8 cellular contexts compared by ENCODE assay signal in the genomic region with DNA sequence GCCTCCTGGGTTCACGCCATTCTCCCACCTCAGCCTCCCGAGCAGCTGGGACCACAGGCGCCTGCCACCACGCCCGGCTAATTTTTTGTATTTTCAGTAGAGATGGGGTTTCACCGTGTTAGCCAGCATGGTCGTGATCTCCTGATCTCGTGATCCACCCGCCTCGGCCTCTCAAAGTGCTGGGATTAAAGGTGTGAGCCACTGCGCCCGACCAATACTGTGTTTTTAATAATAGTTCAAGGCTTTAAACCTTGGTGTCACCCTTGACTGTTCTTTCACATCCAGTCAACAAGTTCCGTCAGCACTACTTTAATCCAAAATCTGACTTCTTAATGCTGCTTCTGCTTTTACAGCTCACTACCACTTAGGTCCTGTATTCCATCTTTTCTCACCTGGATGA. TPM values are rescaled to one million over a fixed set of nuclear protein-coding genes. Genes with fewer than 3 reads are reported as not detected.
DNase-seq lines count a peak whose midpoint lies in the region; ATAC-seq, FAIRE-seq and TF ChIP-seq lines count a peak whose summit lies in the region.
"Not testable (repeated sequence)": the region's sequence is repeated elsewhere in the genome, so short reads cannot be mapped to it uniquely, and the experiment has no call there.

No MANE protein-coding gene starts in this region.

- H3K27ac Mint-ChIP-seq in CD8-positive, alpha-beta T cell = peak overlapping the region; percentile 87
- peak overlapping the region; percentile 14 to 88 (median 34) for H3K27ac Mint-ChIP-seq in IgD-negative memory B cell
- H3K27ac Mint-ChIP-seq in activated B cell treated with CpG ODN at 0.5 μM for 24 hours = peak overlapping the region; percentile 64
- peak overlapping the region; percentile 81 for H3K27ac Mint-ChIP-seq in activated naive CD8-positive, alpha-beta T cell
- peak overlapping the region; percentile 69 for H3K27ac Mint-ChIP-seq in memory B cell
- H3K27ac Mint-ChIP-seq in stimulated activated effector memory CD8-positive, alpha-beta T cell treated with anti-CD3 and anti-CD28 coated beads, Interleukin-12 subunit alpha, Interleukin-12 subunit beta, amount 100 ng/mL, for 72 hours = peak overlapping the region; percentile 63

- CTCF ChIA-PET in CD8-positive, alpha-beta T cell (lab: Charles Lee) = interaction anchor here (3.0 kb wide), 1 partner anchor 25 kb away, joined by 9 read pairs; no protein-coding TSS in a partner anchor
- CTCF ChIA-PET in activated B cell treated with CpG ODN at 0.5 μM for 24 hours (lab: Charles Lee) = interaction anchor here (0.9 to 2.9 kb wide), 3 partner anchors 10 to 48 kb away, joined by 4 to 14 read pairs (median 4); no protein-coding TSS in a partner anchor

- peaks cover 87% of the 10 kb centered on the region for H3K4me1 Mint-ChIP-seq in CD8-positive, alpha-beta T cell (ENCODE audit: low read depth)
- H3K4me1 Mint-ChIP-seq in IgD-negative memory B cell (peaks cover 44 to 57% (median 51%) of the 10 kb centered on the region in 3 donors), activated B cell treated with CpG ODN at 0.5 μM for 24 hours (peaks cover 78% of the 10 kb centered on the region), memory B cell (peaks cover 26% of the 10 kb centered on the region)
- peaks cover 85% of the 10 kb centered on the region for H3K4me1 Mint-ChIP-seq in activated naive CD8-positive, alpha-beta T cell (ENCODE audit: low read depth)
- H3K4me1 Mint-ChIP-seq in stimulated activated effector memory CD8-positive, alpha-beta T cell treated with anti-CD3 and anti-CD28 coated beads, Interleukin-12 subunit alpha, Interleukin-12 subunit beta, amount 100 ng/mL, for 72 hours = peaks cover 76% of the 10 kb centered on the region

- peak overlapping the region; percentile 18 for H3K4me3 Mint-ChIP-seq in CD8-positive, alpha-beta T cell
- peak overlapping the region in 3 of 4 donors; percentile 58 to 91 (median 70) for H3K4me3 Mint-ChIP-seq in IgD-negative memory B cell
- H3K4me3 Mint-ChIP-seq in activated B cell treated with CpG ODN at 0.5 μM for 24 hours = peak overlapping the region; percentile 72
- not testable (repeated sequence) for H3K4me3 Mint-ChIP-seq in activated naive CD8-positive, alpha-beta T cell
- peak overlapping the region; percentile 35 for H3K4me3 Mint-ChIP-seq in memory B cell
- H3K4me3 Mint-ChIP-seq in stimulated activated effector memory CD8-positive, alpha-beta T cell treated with anti-CD3 and anti-CD28 coated beads, Interleukin-12 subunit alpha, Interleukin-12 subunit beta, amount 100 ng/mL, for 72 hours = peak overlapping the region; percentile 42

- H3K27me3 ChIP-seq in CD8-positive, alpha-beta T cell (ENCODE audit: insufficient read depth, low read length) = not testable (repeated sequence)

- not testable (repeated sequence) for H3K27me3 Mint-ChIP-seq in CD8-positive, alpha-beta T cell (ENCODE audit: low read depth); IgD-negative memory B cell; activated B cell treated with CpG ODN at 0.5 μM for 24 hours; activated naive CD8-positive, alpha-beta T cell; memory B cell

- H3K27ac ChIP-seq in CD8-positive, alpha-beta T cell (ENCODE audit: low read depth, low read length) = not testable (repeated sequence)

- ATAC-seq in CD8-positive, alpha-beta T cell; stimulated activated effector memory CD8-positive, alpha-beta T cell treated with anti-CD3 and anti-CD28 coated beads, Interleukin-12 subunit alpha, Interleukin-12 subunit beta, amount 100 ng/mL, for 72 hours: not testable (repeated sequence)
- ATAC-seq in GM21381 (IDR thresholded peaks at IDR 0.05; ENCODE audit: unreplicated experiment) (peak; percentile 45), activated B cell treated with CpG ODN at 0.5 μM for 24 hours (ENCODE audit: low read depth) (peak; percentile 82), memory B cell (ENCODE audit: low read depth) (peak; percentile 82)

- peaks cover 90% of the 10 kb centered on the region for H3K4me1 ChIP-seq in CD8-positive, alpha-beta T cell (ENCODE audit: insufficient read depth, low read length)

- H3K36me3 ChIP-seq in CD8-positive, alpha-beta T cell (ENCODE audit: insufficient read depth, low read length) = not testable (repeated sequence)

- POLR2A ChIA-PET in CD8-positive, alpha-beta T cell (lab: Charles Lee) = interaction anchor here (2.0 kb wide), 1 partner anchor 16 kb away, joined by 5 read pairs; no protein-coding TSS in a partner anchor
- POLR2A ChIA-PET in activated B cell treated with CpG ODN at 0.5 μM for 24 hours (lab: Charles Lee) = interaction anchor here (0.6 to 3.1 kb wide), 4 partner anchors 20 to 109 kb away, joined by 3 to 22 read pairs (median 4); partner anchors contain the start of gene NFATC3

- not testable (repeated sequence) for H3K9me3 Mint-ChIP-seq in CD8-positive, alpha-beta T cell; IgD-negative memory B cell; activated B cell treated with CpG ODN at 0.5 μM for 24 hours; activated naive CD8-positive, alpha-beta T cell (ENCODE audit: low read depth); memory B cell; stimulated activated effector memory CD8-positive, alpha-beta T cell treated with anti-CD3 and anti-CD28 coated beads, Interleukin-12 subunit alpha, Interleukin-12 subunit beta, amount 100 ng/mL, for 72 hours

- TF ChIP-seq CTCF in CD8-positive, alpha-beta T cell (IDR thresholded peaks at IDR 0.05); activated B cell treated with CpG ODN at 0.5 μM for 24 hours (IDR thresholded peaks at IDR 0.05): not testable (repeated sequence)

- not testable (repeated sequence) for H3K4me3 ChIP-seq in CD8-positive, alpha-beta T cell (ENCODE audit: low read depth, low read length)

- not testable (repeated sequence) for H3K9me3 ChIP-seq in CD8-positive, alpha-beta T cell (ENCODE audit: low read length)

- TF ChIP-seq POLR2A in GM12892 (IDR thresholded peaks at IDR 0.05; ENCODE audit: low read depth, low read length) = not testable (repeated sequence)

- peaks cover 25% of the 10 kb centered on the region for H3K36me3 Mint-ChIP-seq in CD8-positive, alpha-beta T cell
- not testable (repeated sequence) for H3K36me3 Mint-ChIP-seq in IgD-negative memory B cell; activated naive CD8-positive, alpha-beta T cell
- peaks cover 13% of the 10 kb centered on the region for H3K36me3 Mint-ChIP-seq in activated B cell treated with CpG ODN at 0.5 μM for 24 hours (ENCODE audit: low read depth)
- peaks cover 11% of the 10 kb centered on the region for H3K36me3 Mint-ChIP-seq in memory B cell
- peaks cover 53% of the 10 kb centered on the region for H3K36me3 Mint-ChIP-seq in stimulated activated effector memory CD8-positive, alpha-beta T cell treated with anti-CD3 and anti-CD28 coated beads, Interleukin-12 subunit alpha, Interleukin-12 subunit beta, amount 100 ng/mL, for 72 hours

- intact Hi-C loops in CD8-positive, alpha-beta T cell (cut with DNase I, micrococcal nuclease) = loop anchor here in 1 of 2 experiments (5.0 kb wide), 1 partner anchor 47 kb away; no protein-coding TSS in a partner anchor
- intact Hi-C loops in activated B cell treated with CpG ODN at 0.5 μM for 24 hours (cut with micrococcal nuclease) = not testable (repeated sequence)

- peak in 1 of 7 experiments; percentile 20 for DNase-seq in CD8-positive, alpha-beta T cell
- not testable (repeated sequence) for DNase-seq in GM12892 (ENCODE audit: insufficient read length); activated B cell treated with CpG ODN at 0.5 μM for 24 hours; stimulated activated effector memory CD8-positive, alpha-beta T cell treated with anti-CD3 and anti-CD28 coated beads, Interleukin-12 subunit alpha, Interleukin-12 subunit beta, amount 100 ng/mL, for 72 hours (ENCODE audit: low spot score in 2 of 2)
- peak in 1 of 2 donors; percentile 7 for DNase-seq in memory B cell (ENCODE audit: low spot score in 2 of 2)

- peak; percentile 71 for FAIRE-seq in GM12892 (lab: Jason Lieb, UNC)

RNA-seq across cellular contexts. Expression of gene NFATC3, which starts 33.8 kb away (rescaled TPM):
- total RNA-seq in CD8-positive, alpha-beta T cell = 10 to 100 TPM; 79.4 to 85.2 TPM
- polyA plus RNA-seq in GM12892 (2012; ENCODE audit: missing spikeins) = 12.3 TPM
- 47.2 TPM for polyA plus RNA-seq in IgD-negative memory B cell
- total RNA-seq in activated B cell treated with CpG ODN at 0.5 μM for 24 hours = 64.8 and 72.0 TPM in 2 replicates

Comparison
In these comparisons a context has a peak if more than half of its experiments do, and no peak if none do; other contexts are left out.
1. H3K27ac Mint-ChIP-seq: peak in every context shown above with its lines; median percentile 87 in CD8-positive, alpha-beta T cell; 81 in activated naive CD8-positive, alpha-beta T cell; 69 in memory B cell; 64 in activated B cell treated with CpG ODN at 0.5 μM for 24 hours; 63 in stimulated activated effector memory CD8-positive, alpha-beta T cell treated with anti-CD3 and anti-CD28 coated beads, Interleukin-12 subunit alpha, Interleukin-12 subunit beta, amount 100 ng/mL, for 72 hours; 34 in IgD-negative memory B cell.